In genomic region chr3:164199982-164200823, GRCh38 we compare ENCODE assay signal across 25 cellular contexts.
"Had no signal": no experiment of that assay in that cellular context is flagged by ENCODE, and none has a peak within 500 bp of the region (broad histone marks: within the 10 kb centered on the region; RNA-seq: fewer than 3 reads in every experiment).

No MANE protein-coding gene starts in this region.

- H3K27ac Mint-ChIP-seq: activated naive CD8-positive, alpha-beta T cell treated with anti-CD3 and anti-CD28 coated beads for 36 hours; endodermal cell; mesothelial cell of epicardium; naive thymus-derived CD8-positive, alpha-beta T cell; T-helper 1 cell treated with Interleukin-12 subunit alpha and Interleukin-12 subunit beta and Interleukin-4 antibody, amounts not matched to agents 30 μg/mL and 1 μg/mL, for 36 hours; type B pancreatic cell had no signal

- H3K27me3 ChIP-seq: esophagus squamous epithelium, gastroesophageal sphincter, heart left ventricle had no signal

- DNase-seq: activated CD4-positive, alpha-beta T cell treated with anti-CD3 and anti-CD28 coated beads for 4 hours; activated CD4-positive, alpha-beta T cell treated with anti-CD3 and anti-CD28 coated beads, Interleukin-2, amount 50 U/mL, for 48 hours; activated CD4-positive, CD25-positive, alpha-beta regulatory T cell; activated CD8-positive, alpha-beta memory T cell treated with anti-CD3 and anti-CD28 coated beads, Interleukin-2, amount 50 U/mL, for 48 hours; activated naive CD4-positive, alpha-beta T cell treated with Interleukin-2 at 50 U/mL for 16 hours; activated naive CD8-positive, alpha-beta T cell treated with anti-CD3 and anti-CD28 coated beads for 36 hours; activated T-cell treated with anti-CD3 and anti-CD28 coated beads, Interleukin-2, amount 50 U/mL, for 48 hours; amniotic stem cell; cerebellar nuclear complex; cortex of kidney; endodermal cell; esophagus squamous epithelium; heart left ventricle; naive thymus-derived CD8-positive, alpha-beta T cell; stimulated activated CD4-positive, alpha-beta T cell treated with anti-CD3 and anti-CD28 coated beads, Interleukin-4, amount 100 ng/mL, for 1 hour; stimulated activated naive CD4-positive, alpha-beta T cell; T1000 had no signal

- H3K4me3 ChIP-seq: esophagus squamous epithelium, gastroesophageal sphincter, heart left ventricle, lung, prostate gland, thoracic aorta had no signal

- ATAC-seq: gastroesophageal sphincter; heart left ventricle; left lobe of liver; naive thymus-derived CD8-positive, alpha-beta T cell had no signal

- H3K36me3 ChIP-seq: esophagus squamous epithelium, gastroesophageal sphincter, heart left ventricle, prostate gland, thoracic aorta had no signal

- H3K36me3 Mint-ChIP-seq: activated naive CD8-positive, alpha-beta T cell treated with anti-CD3 and anti-CD28 coated beads for 36 hours; mesothelial cell of epicardium; naive thymus-derived CD8-positive, alpha-beta T cell; type B pancreatic cell had no signal

- H3K4me3 Mint-ChIP-seq: activated naive CD8-positive, alpha-beta T cell treated with anti-CD3 and anti-CD28 coated beads for 36 hours; endodermal cell; mesothelial cell of epicardium; naive thymus-derived CD8-positive, alpha-beta T cell; T-helper 1 cell treated with Interleukin-12 subunit alpha and Interleukin-12 subunit beta and Interleukin-4 antibody, amounts not matched to agents 30 μg/mL and 1 μg/mL, for 36 hours; type B pancreatic cell had no signal

- H3K9me3 Mint-ChIP-seq: endodermal cell, mesothelial cell of epicardium, type B pancreatic cell had no signal

- H3K4me1 Mint-ChIP-seq: activated naive CD8-positive, alpha-beta T cell treated with anti-CD3 and anti-CD28 coated beads for 36 hours; naive thymus-derived CD8-positive, alpha-beta T cell had no signal

- H3K4me1 ChIP-seq: esophagus squamous epithelium, gastroesophageal sphincter, heart left ventricle, prostate gland had no signal

- H3K9me3 ChIP-seq: esophagus squamous epithelium, gastroesophageal sphincter, prostate gland, thoracic aorta had no signal

- H3K27ac ChIP-seq: esophagus squamous epithelium, gastroesophageal sphincter, heart left ventricle, prostate gland, thoracic aorta had no signal

- H3K27me3 Mint-ChIP-seq: activated naive CD8-positive, alpha-beta T cell treated with anti-CD3 and anti-CD28 coated beads for 36 hours; naive thymus-derived CD8-positive, alpha-beta T cell had no signal
